Comparison of ENCODE assay signal across 23 cellular contexts in the genomic region with DNA sequence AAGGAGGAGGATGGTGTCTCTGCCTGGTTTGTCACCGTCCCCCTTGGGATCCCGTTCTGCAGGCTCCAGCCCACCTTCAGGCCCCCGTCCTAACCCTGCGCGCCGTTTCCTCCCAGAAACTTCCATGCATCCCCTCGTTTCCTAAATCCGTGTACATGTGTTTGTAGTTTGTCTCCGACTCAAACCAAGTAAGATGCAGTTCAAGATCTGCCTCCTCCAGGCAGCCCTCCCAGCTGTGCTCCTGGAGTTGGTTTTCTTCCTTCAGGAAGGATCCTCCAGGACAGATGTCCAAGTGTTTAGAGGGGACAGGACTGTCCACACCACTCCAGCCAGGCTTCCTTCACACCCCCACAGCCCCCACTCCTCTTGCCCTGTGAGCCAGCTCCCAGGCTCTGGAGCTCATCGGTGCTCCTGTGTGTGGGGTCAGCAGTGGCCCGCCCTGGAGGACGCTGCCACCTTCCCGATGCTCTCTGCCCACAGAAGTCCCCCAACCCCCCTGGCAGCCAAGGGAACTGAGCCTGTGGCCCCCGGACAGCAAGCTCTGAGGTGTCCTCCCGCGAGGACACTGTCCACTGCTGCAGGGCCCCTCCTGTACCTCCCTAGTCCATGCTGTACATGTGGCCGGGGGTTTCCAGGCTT. TPM values are rescaled to one million over a fixed set of nuclear protein-coding genes. Genes with fewer than 3 reads are reported as not detected.
DNase-seq lines count a peak whose midpoint lies in the region; ATAC-seq and TF ChIP-seq lines count a peak whose summit lies in the region.
"Had no signal": no experiment of that assay in that cellular context is flagged by ENCODE, and none has a peak within 500 bp of the region (broad histone marks: within the 10 kb centered on the region; RNA-seq: fewer than 3 reads in every experiment).

No MANE protein-coding gene starts in this region.

- no peak for TF ChIP-seq EP300 in upper lobe of left lung (IDR thresholded peaks at IDR 0.05)

- ATAC-seq in heart right ventricle, result no peak
- no peak for ATAC-seq in Right ventricle myocardium inferior
- no peak for ATAC-seq in upper lobe of left lung (ENCODE audit: low FRiP score in 2 of 2)
- no peak for ATAC-seq in GM21447 (IDR thresholded peaks at IDR 0.05; ENCODE audit: unreplicated experiment)
- ATAC-seq: activated T-helper 17 cell treated with anti-CD3 and anti-CD28 coated beads, Interleukin-2, amount 50 U/mL, for 72 hours; foreskin keratinocyte; PC-3; sciatic nerve; stimulated activated memory B cell treated with anti-CD40 and anti-IgM and Interleukin-4, amounts not matched to agents 10 μg/mL and 1 μg/mL and 100 μg/mL, for 72 hours had no signal

- H3K36me3 ChIP-seq in heart right ventricle, result no peaks in the 10 kb centered on the region
- no peaks in the 10 kb centered on the region for H3K36me3 ChIP-seq in neural progenitor cell
- no peaks in the 10 kb centered on the region for H3K36me3 ChIP-seq in upper lobe of left lung
- H3K36me3 ChIP-seq: brain microvascular endothelial cell, uterus had no signal

- no peaks in the 10 kb centered on the region for H3K27me3 ChIP-seq in heart right ventricle
- no peaks in the 10 kb centered on the region for H3K27me3 ChIP-seq in neural progenitor cell
- no peaks in the 10 kb centered on the region for H3K27me3 ChIP-seq in upper lobe of left lung
- H3K27me3 ChIP-seq: brain microvascular endothelial cell, foreskin keratinocyte, MG63, uterus had no signal

- H3K4me3 Mint-ChIP-seq in endothelial cell (ENCODE audit: unreplicated experiment), result peak overlapping the region; percentile 75
- no peak overlapping the region for H3K4me3 Mint-ChIP-seq in neural progenitor cell
- H3K4me3 Mint-ChIP-seq: activated naive CD8-positive, alpha-beta T cell treated with anti-CD3 and anti-CD28 coated beads, Interleukin-2, amount 10 ng/mL, durations not matched to agents 7 days and 5 days; activated T-helper 17 cell treated with anti-CD3 and anti-CD28 coated beads, Interleukin-2, amount 50 U/mL, for 72 hours; stimulated activated memory B cell treated with anti-CD40 and anti-IgM and Interleukin-4, amounts not matched to agents 10 μg/mL and 1 μg/mL and 100 μg/mL, for 72 hours had no signal

- H3K27ac ChIP-seq in heart right ventricle, result peak overlapping the region in 9 of 10 donors; percentile 69 to 90 (median 82)
- H3K27ac ChIP-seq in neural progenitor cell, result no peak overlapping the region
- H3K27ac ChIP-seq in upper lobe of left lung, result peak overlapping the region; percentile 88 to 95 (median 91)
- no peak overlapping the region for H3K27ac ChIP-seq in caudate nucleus (ENCODE audit: low read depth, low read length)
- H3K27ac ChIP-seq: brain microvascular endothelial cell, foreskin keratinocyte had no signal

- H3F3A ChIP-seq in neural progenitor cell (ENCODE audit: low read depth), result no peaks in the 10 kb centered on the region

- TF ChIP-seq CTCF in heart right ventricle (IDR thresholded peaks at IDR 0.05), result no peak
- no peak for TF ChIP-seq CTCF in endothelial cell (IDR thresholded peaks at IDR 0.05; ENCODE audit: unreplicated experiment)
- no peak for TF ChIP-seq CTCF in neural progenitor cell (IDR thresholded peaks at IDR 0.05)
- no peak for TF ChIP-seq CTCF in upper lobe of left lung (IDR thresholded peaks at IDR 0.05)

- no peaks in the 10 kb centered on the region for H3K9me3 Mint-ChIP-seq in endothelial cell (ENCODE audit: unreplicated experiment)
- no peaks in the 10 kb centered on the region for H3K9me3 Mint-ChIP-seq in neural progenitor cell
- H3K9me3 Mint-ChIP-seq: activated naive CD8-positive, alpha-beta T cell treated with anti-CD3 and anti-CD28 coated beads, Interleukin-2, amount 10 ng/mL, durations not matched to agents 7 days and 5 days; activated T-helper 17 cell treated with anti-CD3 and anti-CD28 coated beads, Interleukin-2, amount 50 U/mL, for 72 hours; stimulated activated memory B cell treated with anti-CD40 and anti-IgM and Interleukin-4, amounts not matched to agents 10 μg/mL and 1 μg/mL and 100 μg/mL, for 72 hours had no signal

- H3K27ac Mint-ChIP-seq in endothelial cell (ENCODE audit: unreplicated experiment), result peak overlapping the region; percentile 80
- peak overlapping the region; percentile 51 for H3K27ac Mint-ChIP-seq in neural progenitor cell
- H3K27ac Mint-ChIP-seq: activated naive CD8-positive, alpha-beta T cell treated with anti-CD3 and anti-CD28 coated beads, Interleukin-2, amount 10 ng/mL, durations not matched to agents 7 days and 5 days; activated T-helper 17 cell treated with anti-CD3 and anti-CD28 coated beads, Interleukin-2, amount 50 U/mL, for 72 hours; stimulated activated memory B cell treated with anti-CD40 and anti-IgM and Interleukin-4, amounts not matched to agents 10 μg/mL and 1 μg/mL and 100 μg/mL, for 72 hours had no signal

- H3K4me1 Mint-ChIP-seq in endothelial cell (ENCODE audit: unreplicated experiment) (peaks cover 65% of the 10 kb centered on the region), neural progenitor cell (peaks cover 50% of the 10 kb centered on the region)
- H3K4me1 Mint-ChIP-seq: activated T-helper 17 cell treated with anti-CD3 and anti-CD28 coated beads, Interleukin-2, amount 50 U/mL, for 72 hours had no signal

- peaks cover 44% of the 10 kb centered on the region for H4K20me1 ChIP-seq in neural progenitor cell (ENCODE audit: low read depth)

- no peak overlapping the region for H2AFZ ChIP-seq in neural progenitor cell (replicated peaks)

- peaks cover 43% of the 10 kb centered on the region for H3K79me2 ChIP-seq in neural progenitor cell (ENCODE audit: low read depth)

- intact Hi-C loops in heart right ventricle (cut with DNase I), result no loop called here
- intact Hi-C loops in Right ventricle myocardium inferior (cut with DNase I), result no loop called here

- no peak for DNase-seq in heart right ventricle
- no peak for DNase-seq in Right ventricle myocardium inferior (ENCODE audit: missing footprints)
- no peak for DNase-seq in endothelial cell (ENCODE audit: low spot score)
- no peak for DNase-seq in neural progenitor cell (ENCODE audit: low spot score)
- DNase-seq in upper lobe of left lung, result no peak
- no peak for DNase-seq in COLO829 (ENCODE audit: low spot score)
- DNase-seq in caudate nucleus (lab: John Stamatoyannopoulos, UW), result no peak
- DNase-seq: activated naive CD8-positive, alpha-beta T cell treated with anti-CD3 and anti-CD28 coated beads, Interleukin-2, amount 10 ng/mL, durations not matched to agents 7 days and 5 days; brain microvascular endothelial cell; C1 segment of cervical spinal cord; foreskin keratinocyte; H7; MG63; NCI-H2227 treated with DMSO at 0.1 percent for 48 hours; nucleus accumbens; T-helper 9 cell; uterus had no signal

- H3K27me3 Mint-ChIP-seq in endothelial cell (ENCODE audit: unreplicated experiment), result peaks cover 18% of the 10 kb centered on the region
- peaks cover 7% of the 10 kb centered on the region for H3K27me3 Mint-ChIP-seq in neural progenitor cell (ENCODE audit: insufficient read depth, low read depth)
- H3K27me3 Mint-ChIP-seq: activated naive CD8-positive, alpha-beta T cell treated with anti-CD3 and anti-CD28 coated beads, Interleukin-2, amount 10 ng/mL, durations not matched to agents 7 days and 5 days; activated T-helper 17 cell treated with anti-CD3 and anti-CD28 coated beads, Interleukin-2, amount 50 U/mL, for 72 hours had no signal

- TF ChIP-seq POLR2A in upper lobe of left lung (IDR thresholded peaks at IDR 0.05), result no peak

- H3K4me1 ChIP-seq in heart right ventricle (peaks cover 26 to 92% (median 80%) of the 10 kb centered on the region in 9 donors), neural progenitor cell (peaks cover 20% of the 10 kb centered on the region), upper lobe of left lung (peaks cover 88 to 93% (median 90%) of the 10 kb centered on the region in 4 donors)

- H3K4me3 ChIP-seq in heart right ventricle (no peak overlapping the region), neural progenitor cell (no peak overlapping the region), upper lobe of left lung (no peak overlapping the region)
- H3K4me3 ChIP-seq: MG63, mucosa of descending colon, uterus had no signal

- H3K4me2 ChIP-seq in neural progenitor cell, result no peak overlapping the region

- no peaks in the 10 kb centered on the region for H3K9me3 ChIP-seq in heart right ventricle
- H3K9me3 ChIP-seq in neural progenitor cell (ENCODE audit: low read depth), result no peaks in the 10 kb centered on the region
- no peaks in the 10 kb centered on the region for H3K9me3 ChIP-seq in upper lobe of left lung
- H3K9me3 ChIP-seq: MG63, mucosa of descending colon, uterus had no signal

- WGBS in heart right ventricle, 2 donors, result 87 to 89% methylated on average over 17 of the region's 17 CpGs
- 66 to 80% methylated on average over 9 to 17 of the region's 17 CpGs for WGBS in upper lobe of left lung, 2 donors

- H3K9ac ChIP-seq in neural progenitor cell, result no peak overlapping the region

- H3K36me3 Mint-ChIP-seq in endothelial cell (ENCODE audit: low read depth, unreplicated experiment), result no peaks in the 10 kb centered on the region
- H3K36me3 Mint-ChIP-seq in neural progenitor cell, result peaks cover 5% of the 10 kb centered on the region
- H3K36me3 Mint-ChIP-seq: activated naive CD8-positive, alpha-beta T cell treated with anti-CD3 and anti-CD28 coated beads, Interleukin-2, amount 10 ng/mL, durations not matched to agents 7 days and 5 days; stimulated activated memory B cell treated with anti-CD40 and anti-IgM and Interleukin-4, amounts not matched to agents 10 μg/mL and 1 μg/mL and 100 μg/mL, for 72 hours had no signal

RNA-seq across cellular contexts. Expression of a gene that starts 11.3 kb away (rescaled TPM):
- total RNA-seq in heart right ventricle (10 to 100 TPM in 9 of 10 donors, 1 to 10 TPM in 1; 9.5 to 25.8 (median 13.8) TPM), Right ventricle myocardium inferior (32.1 TPM), endothelial cell (ENCODE audit: unreplicated experiment) (67.8 TPM), neural progenitor cell (ENCODE audit: low replicate concordance) (15.6 and 16.1 TPM in 2 replicates), upper lobe of left lung (100 to 1,000 TPM in 5 of 6 donors, 10 to 100 TPM in 1; 90.7 to 231 (median 123) TPM)
- 10 to 100 TPM; 16.1 to 18.7 TPM for polyA plus RNA-seq in heart right ventricle

RNA-seq across cellular contexts. Expression of a gene that starts 54.6 kb away (rescaled TPM):
- total RNA-seq in heart right ventricle (10 to 100 TPM; 17.5 to 26.4 (median 22.1) TPM), Right ventricle myocardium inferior (19.0 TPM), endothelial cell (ENCODE audit: unreplicated experiment) (34.3 TPM), neural progenitor cell (ENCODE audit: low replicate concordance) (11.5 and 20.9 TPM in 2 replicates), upper lobe of left lung (10 to 100 TPM; 29.5 to 75.4 (median 34.8) TPM)
- 10 to 100 TPM; 23.8 to 30.6 TPM for polyA plus RNA-seq in heart right ventricle

Comparison
In these comparisons a context has a peak if more than half of its experiments do, and no peak if none do; other contexts are left out.
1. H3K27ac ChIP-seq: peak in heart right ventricle (9 of 10) and upper lobe of left lung (4 of 4); none in neural progenitor cell (single experiment) and caudate nucleus (single experiment).